9 cellular contexts compared by ENCODE assay signal in genomic region chr3:129052675-129053074, GRCh38. TPM values are rescaled to one million over a fixed set of nuclear protein-coding genes. Genes with fewer than 3 reads are reported as not detected.
A peak's percentile ranks its signal among the peaks of the same experiment; 100 is the strongest.
DNase-seq lines count a peak whose midpoint lies in the region; TF ChIP-seq lines count a peak whose summit lies in the region.
"Had no signal": no experiment of that assay in that cellular context is flagged by ENCODE, and none has a peak within 500 bp of the region (broad histone marks: within the 10 kb centered on the region; RNA-seq: fewer than 3 reads in every experiment).

No MANE protein-coding gene starts in this region.

- H3K27ac Mint-ChIP-seq in nephron, result peak overlapping the region; percentile 48 to 84 (median 59)

- peak overlapping the region in 1 of 3 experiments; percentile 52 for H3K4me3 Mint-ChIP-seq in nephron

- H3K4me1 Mint-ChIP-seq in nephron, result peaks cover 20% of the 10 kb centered on the region

- peaks cover 10 to 30% (median 13%) of the 10 kb centered on the region in 3 donors for H3K4me1 ChIP-seq in esophagus squamous epithelium
- H3K4me1 ChIP-seq: foreskin keratinocyte had no signal

- intact Hi-C loops in esophagus squamous epithelium (cut with DNase I), result no loop called here

- peaks cover 9% of the 10 kb centered on the region for H3K9me3 Mint-ChIP-seq in nephron

- TF ChIP-seq CTCF in esophagus squamous epithelium (IDR thresholded peaks at IDR 0.05) (no peak), nephron (IDR thresholded peaks at IDR 0.05; ENCODE audit: unreplicated experiment in 3 of 3) (no peak)

- in situ Hi-C loops in KBM-7 (cut with MboI; ENCODE audit: low pct_unique_long_range_greater_than_20kb, low sequenced_read_pairs), result no loop called here

- H3K36me3 Mint-ChIP-seq in nephron (ENCODE audit: low read depth), result no peaks in the 10 kb centered on the region

- TF ChIP-seq POLR2A in esophagus squamous epithelium (IDR thresholded peaks at IDR 0.05), result no peak

- H3K36me3 ChIP-seq in esophagus squamous epithelium, result no peaks in the 10 kb centered on the region

- H3K27me3 ChIP-seq in esophagus squamous epithelium, result peaks cover 0 to 7% (median 0%) of the 10 kb centered on the region in 4 donors

- H3K9me3 ChIP-seq in esophagus squamous epithelium, result no peaks in the 10 kb centered on the region

- no peak overlapping the region for H3K4me3 ChIP-seq in esophagus squamous epithelium

- WGBS in esophagus squamous epithelium, 2 donors, result 61 to 70% methylated on average over 5 to 6 of the region's 6 CpGs

- peaks cover 20% of the 10 kb centered on the region for H3K27me3 Mint-ChIP-seq in nephron (ENCODE audit: low read depth)

- DNase-seq in DMS153 (lab: John Stamatoyannopoulos, UW) (peak; percentile 47), NCI-H2196 (lab: John Stamatoyannopoulos, UW; ENCODE audit: unreplicated experiment) (peak; percentile 81), esophagus squamous epithelium (lab: John Stamatoyannopoulos, UW) (no peak), A172 (ENCODE audit: low spot score) (no peak), KBM-7 (no peak), OCI-M2 (lab: John Stamatoyannopoulos, UW; ENCODE audit: unreplicated experiment) (no peak)
- DNase-seq in stimulated activated CD4-positive, alpha-beta T cell treated with anti-CD3 and anti-CD28 coated beads, Interleukin-4, amount 100 ng/mL, for 24 hours, result no peak

- peak overlapping the region in 3 of 4 donors; percentile 36 to 68 (median 66) for H3K27ac ChIP-seq in esophagus squamous epithelium
- H3K27ac ChIP-seq: foreskin keratinocyte had no signal

RNA-seq across cellular contexts. Expression of gene GP9, which starts 7.9 kb away (rescaled TPM):
- not detected for total RNA-seq in esophagus squamous epithelium
- not detected in 2 replicates for total RNA-seq in A172 (2014; rRNA removed; shearing (Covaris generic))
- total RNA-seq: foreskin keratinocyte had no signal

RNA-seq across cellular contexts. Expression of gene EFCC1, which starts 51.6 kb away (rescaled TPM):
- total RNA-seq in esophagus squamous epithelium, result 1 to 10 TPM in 1 of 4 donors, under 1 TPM in 3; 0.19 to 2.9 (median 0.48) TPM
- total RNA-seq in A172 (2014; rRNA removed; shearing (Covaris generic)), result 0.22 and 0.29 TPM in 2 replicates
- total RNA-seq: foreskin keratinocyte had no signal

RNA-seq across cellular contexts. Expression of gene CFAP92, which starts 58.8 kb away (rescaled TPM):
- 1 to 10 TPM in 1 of 4 donors, under 1 TPM in 3; 0.40 to 1.4 (median 0.98) TPM for total RNA-seq in esophagus squamous epithelium
- total RNA-seq in A172 (2014; rRNA removed; shearing (Covaris generic)), result 0.34 and 0.53 TPM in 2 replicates

Comparison
In these comparisons a context has a peak if more than half of its experiments do, and no peak if none do; other contexts are left out.
1. DNase-seq: peak in DMS153 (single experiment) and NCI-H2196 (single experiment); none in esophagus squamous epithelium (single experiment), A172 (single experiment), KBM-7 (single experiment), OCI-M2 (single experiment) and stimulated activated CD4-positive, alpha-beta T cell treated with anti-CD3 and anti-CD28 coated beads, Interleukin-4, amount 100 ng/mL, for 24 hours (single experiment).